Comparison of ENCODE assay signal across 8 cellular contexts in the genomic region with DNA sequence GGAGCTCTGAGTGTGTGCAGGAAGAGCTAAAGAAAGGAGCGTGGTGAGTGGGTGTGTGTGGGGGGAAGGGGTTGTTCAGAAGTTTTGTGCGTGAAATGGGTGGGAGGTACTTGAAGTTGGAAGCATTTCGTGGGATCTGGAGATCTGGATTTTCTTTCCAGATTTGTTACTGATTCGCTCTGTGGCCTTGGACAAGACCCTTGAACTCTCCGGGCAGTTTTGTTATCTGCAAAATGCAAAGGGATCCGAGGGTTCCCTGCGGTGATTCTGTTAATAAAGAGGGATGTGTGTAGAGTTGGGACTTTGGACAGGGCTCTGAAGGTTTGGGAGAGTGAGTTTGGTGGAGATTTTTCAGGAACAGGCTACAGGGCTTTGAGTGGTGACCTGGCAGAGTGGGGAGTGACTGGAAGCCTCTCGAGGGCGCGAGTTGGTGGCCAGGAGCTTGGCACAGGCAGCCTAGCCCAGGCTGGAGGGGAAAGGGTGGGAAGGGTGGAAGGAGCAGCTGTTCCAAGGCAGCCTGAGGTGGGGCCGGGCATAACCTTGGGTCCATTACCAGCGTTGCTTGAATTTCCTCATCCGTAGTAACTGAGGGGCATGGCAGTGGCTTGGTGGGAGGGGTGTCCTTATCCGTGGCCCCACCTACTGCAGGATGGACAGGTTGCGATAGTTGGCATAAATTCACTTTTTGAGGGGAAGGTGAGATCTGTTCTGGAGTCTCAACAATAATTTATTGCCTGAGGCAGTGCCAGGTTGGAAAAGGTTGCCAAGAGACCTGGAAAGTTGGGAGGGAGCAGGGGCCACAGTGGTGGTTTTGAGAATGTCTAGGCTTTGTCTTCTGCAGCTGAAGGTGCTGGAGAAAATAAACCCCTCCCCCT. TPM values are rescaled to one million over a fixed set of nuclear protein-coding genes. Genes with fewer than 3 reads are reported as not detected.
DNase-seq lines count a peak whose midpoint lies in the region; ATAC-seq and TF ChIP-seq lines count a peak whose summit lies in the region.

No MANE protein-coding gene starts in this region.

- no peak for DNase-seq in T-helper 2 cell treated with Interferon-gamma antibody and Interleukin-4, amounts not matched to agents 5 μg/mL and 100 μg/mL, for 36 hours (ENCODE audit: low spot score)
- DNase-seq in T-helper 2 cell (no peak), SJCRH30 (no peak), neural crest cell (ENCODE audit: low read depth, low spot score) (no peak), iPS-NIHi11 (ENCODE audit: low spot score) (no peak), DMS153 treated with DMSO at 0.1 percent for 48 hours (lab: John Stamatoyannopoulos, UW; ENCODE audit: unreplicated experiment) (no peak)

- peaks cover 42% of the 10 kb centered on the region for H3K4me1 Mint-ChIP-seq in T-helper 2 cell treated with Interferon-gamma antibody and Interleukin-4, amounts not matched to agents 5 μg/mL and 100 μg/mL, for 36 hours (ENCODE audit: low read depth)
- peaks cover 63% of the 10 kb centered on the region for H3K4me1 Mint-ChIP-seq in neural crest cell

- H3K4me1 ChIP-seq in SJCRH30: peaks cover 38% of the 10 kb centered on the region

- peak overlapping the region; percentile 99 for H3K4me3 Mint-ChIP-seq in T-helper 2 cell treated with Interferon-gamma antibody and Interleukin-4, amounts not matched to agents 5 μg/mL and 100 μg/mL, for 36 hours
- peak overlapping the region; percentile 99 for H3K4me3 Mint-ChIP-seq in neural crest cell

- peak overlapping the region; percentile 77 for H3K4me3 ChIP-seq in SJCRH30

- TF ChIP-seq CTCF in neural crest cell (conservative IDR thresholded peaks at IDR 0.05): no peak

- no peaks in the 10 kb centered on the region for H3K27me3 ChIP-seq in SJCRH30

- H3K27ac Mint-ChIP-seq in T-helper 2 cell treated with Interferon-gamma antibody and Interleukin-4, amounts not matched to agents 5 μg/mL and 100 μg/mL, for 36 hours: peak overlapping the region; percentile 62
- H3K27ac Mint-ChIP-seq in neural crest cell (ENCODE audit: unreplicated experiment): peak overlapping the region; percentile 29

- H3K36me3 Mint-ChIP-seq in T-helper 2 cell treated with Interferon-gamma antibody and Interleukin-4, amounts not matched to agents 5 μg/mL and 100 μg/mL, for 36 hours (ENCODE audit: low read depth): peaks cover 38% of the 10 kb centered on the region
- H3K36me3 Mint-ChIP-seq in neural crest cell (ENCODE audit: low read depth): no peaks in the 10 kb centered on the region

- no peaks in the 10 kb centered on the region for H3K9me3 Mint-ChIP-seq in T-helper 2 cell treated with Interferon-gamma antibody and Interleukin-4, amounts not matched to agents 5 μg/mL and 100 μg/mL, for 36 hours
- H3K9me3 Mint-ChIP-seq in neural crest cell: no peaks in the 10 kb centered on the region

- H3K27ac ChIP-seq in SJCRH30: no peak overlapping the region

- no peaks in the 10 kb centered on the region for H3K36me3 ChIP-seq in SJCRH30

- H3K9me3 ChIP-seq in SJCRH30 (replicated peaks): no peaks in the 10 kb centered on the region

- peak; percentile 56 for ATAC-seq in esophagus mucosa
- ATAC-seq in GM19452 (IDR thresholded peaks at IDR 0.05; ENCODE audit: unreplicated experiment): no peak

- H3K27me3 Mint-ChIP-seq in T-helper 2 cell treated with Interferon-gamma antibody and Interleukin-4, amounts not matched to agents 5 μg/mL and 100 μg/mL, for 36 hours (ENCODE audit: low read depth): no peaks in the 10 kb centered on the region
- no peaks in the 10 kb centered on the region for H3K27me3 Mint-ChIP-seq in neural crest cell (ENCODE audit: low read depth)

RNA-seq across cellular contexts. Expression of a gene that starts 2.1 kb away (rescaled TPM):
- total RNA-seq in SJCRH30 (2014; rRNA removed; shearing (Covaris generic)): 166 and 192 TPM in 2 replicates
- total RNA-seq in esophagus mucosa: 455 TPM
- 324 and 335 TPM in 2 replicates for total RNA-seq in neural crest cell

RNA-seq across cellular contexts. Expression of a gene that starts 30.6 kb away (rescaled TPM):
- 320 and 322 TPM in 2 replicates for total RNA-seq in SJCRH30 (2014; rRNA removed; shearing (Covaris generic))
- total RNA-seq in esophagus mucosa: 304 TPM
- 255 TPM in 2 replicates for total RNA-seq in neural crest cell

RNA-seq across cellular contexts. Expression of a gene that starts 31.8 kb away (rescaled TPM):
- total RNA-seq in SJCRH30 (2014; rRNA removed; shearing (Covaris generic)): 1.2 and 1.5 TPM in 2 replicates
- total RNA-seq in esophagus mucosa (3.4 TPM), neural crest cell (1.5 and 3.4 TPM in 2 replicates)
